Comparison of ENCODE assay signal across 8 cellular contexts in the genomic region with DNA sequence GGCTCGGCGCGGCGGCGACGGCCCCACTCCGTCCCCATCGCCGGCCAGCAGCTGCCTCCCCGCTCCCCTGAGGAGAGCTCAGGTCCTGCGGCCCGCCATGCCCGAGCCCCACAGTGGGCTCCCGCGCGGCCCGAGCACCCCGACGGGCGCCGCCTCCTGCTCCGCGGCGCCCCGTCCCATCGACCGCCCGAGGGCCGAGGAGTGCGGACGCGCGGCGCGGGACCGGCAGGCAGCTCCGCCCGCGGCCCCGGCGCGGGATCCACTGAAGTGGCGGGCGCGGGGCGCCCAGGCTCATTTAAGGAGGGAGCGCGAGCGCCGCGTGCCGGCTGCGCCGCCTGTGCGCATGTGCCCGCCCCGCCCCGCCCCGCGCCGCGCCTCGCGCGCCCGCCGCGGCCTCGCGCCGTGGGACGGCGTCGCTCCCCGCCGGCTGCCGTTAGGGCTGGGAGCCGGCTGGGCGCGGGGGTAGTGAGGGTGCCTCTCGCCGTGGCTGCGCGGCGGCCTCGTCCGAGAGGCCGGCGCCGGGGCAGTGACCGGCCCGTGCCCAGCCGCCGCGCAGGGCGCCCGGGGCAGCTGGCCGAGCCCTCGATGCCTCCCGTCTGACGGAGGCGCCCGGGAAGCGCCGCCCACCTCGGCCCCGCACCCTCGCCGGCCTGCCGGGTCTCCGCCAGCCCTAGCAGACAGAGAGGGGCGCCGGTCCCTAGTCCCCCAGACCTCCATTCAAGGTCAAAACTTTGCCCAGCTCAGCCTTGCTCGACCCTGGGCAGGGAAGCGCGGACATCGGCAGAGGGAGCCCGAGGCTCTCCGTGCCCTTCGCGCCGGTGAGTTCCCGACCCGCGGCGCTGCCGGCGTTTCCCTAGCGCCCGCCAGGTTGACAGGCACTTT. TPM values are rescaled to one million over a fixed set of nuclear protein-coding genes. Genes with fewer than 3 reads are reported as not detected.
DNase-seq lines count a peak whose midpoint lies in the region; ATAC-seq and TF ChIP-seq lines count a peak whose summit lies in the region.

A gene with protein sequence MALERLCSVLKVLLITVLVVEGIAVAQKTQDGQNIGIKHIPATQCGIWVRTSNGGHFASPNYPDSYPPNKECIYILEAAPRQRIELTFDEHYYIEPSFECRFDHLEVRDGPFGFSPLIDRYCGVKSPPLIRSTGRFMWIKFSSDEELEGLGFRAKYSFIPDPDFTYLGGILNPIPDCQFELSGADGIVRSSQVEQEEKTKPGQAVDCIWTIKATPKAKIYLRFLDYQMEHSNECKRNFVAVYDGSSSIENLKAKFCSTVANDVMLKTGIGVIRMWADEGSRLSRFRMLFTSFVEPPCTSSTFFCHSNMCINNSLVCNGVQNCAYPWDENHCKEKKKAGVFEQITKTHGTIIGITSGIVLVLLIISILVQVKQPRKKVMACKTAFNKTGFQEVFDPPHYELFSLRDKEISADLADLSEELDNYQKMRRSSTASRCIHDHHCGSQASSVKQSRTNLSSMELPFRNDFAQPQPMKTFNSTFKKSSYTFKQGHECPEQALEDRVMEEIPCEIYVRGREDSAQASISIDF (minus strand): TSS at position 269 of the 882 bp plus-strand sequence. CDS start 333 bp downstream, outside the sequence.

- TF ChIP-seq CTCF in heart right ventricle (IDR thresholded peaks at IDR 0.05): peak; percentile 14 to 78 (median 56)
- peak; percentile 57 for TF ChIP-seq CTCF in psoas muscle (IDR thresholded peaks at IDR 0.05)

- peaks cover 50% of the 10 kb centered on the region for H3K27me3 Mint-ChIP-seq in activated naive CD8-positive, alpha-beta T cell treated with anti-CD3 and anti-CD28 coated beads for 36 hours

- 1 to 2% methylated on average over 92 to 130 of the region's 130 CpGs for WGBS in heart right ventricle, 2 donors
- WGBS in psoas muscle, 3 donors: 1 to 2% (median 1%) methylated on average over 55 to 130 of the region's 130 CpGs

- H3K9ac ChIP-seq in ES-I3 (ENCODE audit: low read depth, low read length): peak within 1 kb of the TSS; percentile 69

- H3K27ac ChIP-seq in heart right ventricle: peak within 1 kb of the TSS in 9 of 10 donors; percentile 42 to 83 (median 71)
- peak within 1 kb of the TSS; percentile 63 for H3K27ac ChIP-seq in psoas muscle

- ATAC-seq in GM21529 (IDR thresholded peaks at IDR 0.05; ENCODE audit: unreplicated experiment): peak; percentile 47
- peak; percentile 56 to 81 (median 73) for ATAC-seq in heart right ventricle
- ATAC-seq in psoas muscle: peak; percentile 64 to 69 (median 66)

- peaks cover 4% of the 10 kb centered on the region; the same call in 1 of the 2 replicates for H3K4me1 ChIP-seq in ES-I3 (ENCODE audit: insufficient read depth, low read length)
- peaks cover 0 to 19% (median 6%) of the 10 kb centered on the region in 9 donors for H3K4me1 ChIP-seq in heart right ventricle
- no peaks in the 10 kb centered on the region for H3K4me1 ChIP-seq in psoas muscle

- intact Hi-C loops in heart right ventricle (cut with DNase I): loop anchor here in 8 of 10 donors (2.0 to 5.0 kb wide), 10 partner anchors 53 to 1021 kb away; a partner anchor contains a TSS
- intact Hi-C loops in psoas muscle (cut with DNase I): loop anchor here (2.0 to 5.0 kb wide), 2 partner anchors 1013 to 1018 kb away; no protein-coding TSS in a partner anchor

- H3K4me3 ChIP-seq in heart right ventricle (peak within 1 kb of the TSS; percentile 48 to 69 (median 60)), psoas muscle (peak within 1 kb of the TSS; percentile 74)

- DNase-seq in HuH-7.5 (ENCODE audit: low spot score) (peak; percentile 65), SKM-1 treated with dmso at 0.1 percent for 144 hours (lab: John Stamatoyannopoulos, UW; ENCODE audit: unreplicated experiment) (peak; percentile 45), heart right ventricle (peak; percentile 48 to 62), psoas muscle (peak; percentile 47 to 70), NK-92 (lab: John Stamatoyannopoulos, UW; ENCODE audit: unreplicated experiment) (no peak)
- peak; percentile 75 for DNase-seq in activated naive CD8-positive, alpha-beta T cell treated with anti-CD3 and anti-CD28 coated beads for 36 hours

- peaks cover 5% of the 10 kb centered on the region for H3K36me3 Mint-ChIP-seq in activated naive CD8-positive, alpha-beta T cell treated with anti-CD3 and anti-CD28 coated beads for 36 hours

- H3K36me3 ChIP-seq in ES-I3 (ENCODE audit: insufficient read depth, low read length): no peaks in the 10 kb centered on the region
- no peaks in the 10 kb centered on the region for H3K36me3 ChIP-seq in heart right ventricle
- H3K36me3 ChIP-seq in psoas muscle (ENCODE audit: insufficient read depth in 1 of 2, low read depth in 1 of 2): no peaks in the 10 kb centered on the region

- peaks cover 17% of the 10 kb centered on the region for H3K4me1 Mint-ChIP-seq in activated naive CD8-positive, alpha-beta T cell treated with anti-CD3 and anti-CD28 coated beads for 36 hours

- H3K27me3 ChIP-seq in heart right ventricle: peaks cover 0 to 16% (median 0%) of the 10 kb centered on the region in 7 donors
- no peaks in the 10 kb centered on the region for H3K27me3 ChIP-seq in psoas muscle (ENCODE audit: insufficient read depth in 3 of 3, low read length in 2 of 3)

- H3K9me3 ChIP-seq in ES-I3 (ENCODE audit: control insufficient read depth, insufficient read depth, low read length) (no peaks in the 10 kb centered on the region), heart right ventricle (no peaks in the 10 kb centered on the region), psoas muscle (no peaks in the 10 kb centered on the region)

- no peak within 1 kb of the TSS for H3K27ac Mint-ChIP-seq in activated naive CD8-positive, alpha-beta T cell treated with anti-CD3 and anti-CD28 coated beads for 36 hours

- peak within 1 kb of the TSS; percentile 76 for H3K4me3 Mint-ChIP-seq in activated naive CD8-positive, alpha-beta T cell treated with anti-CD3 and anti-CD28 coated beads for 36 hours

- no peaks in the 10 kb centered on the region for H3K9me3 Mint-ChIP-seq in activated naive CD8-positive, alpha-beta T cell treated with anti-CD3 and anti-CD28 coated beads for 36 hours

RNA-seq across cellular contexts. Expression of the gene that starts here (rescaled TPM):
- total RNA-seq in activated naive CD8-positive, alpha-beta T cell treated with anti-CD3 and anti-CD28 coated beads for 36 hours: 1 to 10 TPM; 5.0 to 6.2 TPM
- total RNA-seq in heart right ventricle (1 to 10 TPM; 1.3 to 5.3 (median 2.2) TPM), psoas muscle (1 to 10 TPM; 1.6 to 3.9 (median 3.2) TPM)
- polyA plus RNA-seq in heart right ventricle (1 to 10 TPM; 1.4 to 4.1 TPM), psoas muscle (10 to 100 TPM in 2 of 3 donors, 1 to 10 TPM in 1; 4.6 to 30.5 (median 14.1) TPM)
